ENCODE assay signal across 9 cellular contexts in the genomic region with DNA sequence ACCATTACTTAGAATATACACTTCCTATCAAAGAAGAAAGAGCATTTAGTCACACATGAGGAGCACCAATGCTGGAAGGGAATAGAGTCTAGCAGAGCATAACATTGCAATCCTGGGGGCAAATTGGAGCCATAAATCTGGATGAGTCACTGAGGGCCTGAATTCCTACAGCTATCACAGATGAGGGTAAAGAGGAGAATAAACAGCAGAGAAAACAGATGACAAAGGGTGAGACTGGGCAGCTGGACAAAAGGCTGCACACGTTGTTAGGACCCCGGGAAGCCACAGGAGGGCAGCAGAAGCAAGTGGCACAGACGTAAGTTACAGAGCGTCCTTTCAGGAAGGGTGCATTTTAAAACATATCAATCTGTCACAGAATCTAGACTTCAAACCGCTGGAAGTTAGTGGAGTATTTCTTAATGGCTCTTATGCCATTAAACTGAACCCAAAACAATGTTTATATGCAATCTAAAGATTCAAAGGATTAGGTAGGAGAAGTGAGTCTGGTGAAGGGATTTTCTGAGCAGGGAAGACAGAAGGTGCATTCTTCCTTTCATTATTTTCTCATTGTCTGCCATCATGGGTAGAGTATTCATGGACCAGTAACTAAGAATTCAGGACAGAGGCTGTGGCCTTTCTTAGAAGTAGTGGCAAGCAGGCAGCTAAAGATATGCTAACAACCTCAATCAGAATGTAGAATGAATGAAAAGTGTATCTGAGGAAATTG.
DNase-seq lines count a peak whose midpoint lies in the region; ATAC-seq lines count a peak whose summit lies in the region.
"Had no signal": no experiment of that assay in that cellular context is flagged by ENCODE, and none has a peak within 500 bp of the region (broad histone marks: within the 10 kb centered on the region; RNA-seq: fewer than 3 reads in every experiment).

No MANE protein-coding gene starts in this region.

- no peak overlapping the region for H3K4me3 Mint-ChIP-seq in activated naive CD8-positive, alpha-beta T cell treated with anti-CD3 and anti-CD28 coated beads for 36 hours
- H3K4me3 Mint-ChIP-seq: activated naive CD8-positive, alpha-beta T cell had no signal

- DNase-seq in EH (ENCODE audit: low read depth) (peak; percentile 99), NCI-H526 treated with DMSO at 0.1 percent for 48 hours (lab: John Stamatoyannopoulos, UW) (peak; percentile 75), left cardiac atrium (peak; percentile 66), putamen (ENCODE audit: low spot score) (peak; percentile 21), T-helper 9 cell (no peak)
- DNase-seq in activated naive CD8-positive, alpha-beta T cell treated with anti-CD3 and anti-CD28 coated beads for 36 hours, result peak; percentile 20

- no peak overlapping the region for H3K27ac Mint-ChIP-seq in activated naive CD8-positive, alpha-beta T cell treated with anti-CD3 and anti-CD28 coated beads for 36 hours
- H3K27ac Mint-ChIP-seq: activated naive CD8-positive, alpha-beta T cell had no signal

- H3K4me1 Mint-ChIP-seq in activated naive CD8-positive, alpha-beta T cell treated with anti-CD3 and anti-CD28 coated beads for 36 hours, result peaks cover 2% of the 10 kb centered on the region

- ATAC-seq in GM21381 (IDR thresholded peaks at IDR 0.05; ENCODE audit: unreplicated experiment) (peak; percentile 92), HG03565 (IDR thresholded peaks at IDR 0.05; ENCODE audit: unreplicated experiment) (peak; percentile 73), left cardiac atrium (peak; percentile 86 to 87)

- intact Hi-C loops in left cardiac atrium (cut with DNase I), result loop anchor here in 1 of 2 donors (10.0 kb wide), 1 partner anchor 384 kb away; no protein-coding TSS in a partner anchor

- no peaks in the 10 kb centered on the region for H3K9me3 Mint-ChIP-seq in activated naive CD8-positive, alpha-beta T cell treated with anti-CD3 and anti-CD28 coated beads for 36 hours

- H3K36me3 Mint-ChIP-seq in activated naive CD8-positive, alpha-beta T cell treated with anti-CD3 and anti-CD28 coated beads for 36 hours, result no peaks in the 10 kb centered on the region
- H3K36me3 Mint-ChIP-seq: activated naive CD8-positive, alpha-beta T cell had no signal

- peaks cover 14% of the 10 kb centered on the region for H3K27me3 Mint-ChIP-seq in activated naive CD8-positive, alpha-beta T cell treated with anti-CD3 and anti-CD28 coated beads for 36 hours
